21 cellular contexts compared by ENCODE assay signal in the genomic region with DNA sequence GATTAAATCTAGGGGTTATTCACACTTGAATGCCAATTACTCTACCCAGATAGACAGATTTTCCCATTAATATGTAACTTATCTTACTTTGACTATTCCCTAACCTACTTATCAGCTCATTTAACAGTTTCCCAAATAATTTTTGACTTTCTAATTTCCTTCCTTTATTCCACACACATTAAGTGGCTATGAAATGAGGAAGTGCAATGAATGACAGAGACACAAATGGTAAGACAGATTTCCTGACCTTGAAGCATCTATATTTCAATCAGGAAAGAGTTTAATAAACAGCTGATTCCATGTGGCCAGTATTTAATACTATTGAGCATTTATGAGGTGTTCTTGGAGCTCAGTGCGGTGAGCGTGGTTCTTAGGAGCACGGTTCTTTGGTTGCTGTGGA.
DNase-seq lines count a peak whose midpoint lies in the region; ATAC-seq, FAIRE-seq and TF ChIP-seq lines count a peak whose summit lies in the region.
"Had no signal": no experiment of that assay in that cellular context is flagged by ENCODE, and none has a peak within 500 bp of the region (broad histone marks: within the 10 kb centered on the region; RNA-seq: fewer than 3 reads in every experiment).

No MANE protein-coding gene starts in this region.

- intact Hi-C loops in K562 (cut with micrococcal nuclease): no loop called here

- H3K27me3 Mint-ChIP-seq in GM23338 (ENCODE audit: insufficient read depth, low read depth, poor library complexity) (no peaks in the 10 kb centered on the region), nephron (ENCODE audit: low read depth) (peaks cover 4% of the 10 kb centered on the region)
- peaks cover 19% of the 10 kb centered on the region for H3K27me3 Mint-ChIP-seq in stimulated activated naive CD8-positive, alpha-beta T cell treated with anti-CD3 and anti-CD28 coated beads, Interleukin-15, amount 100 ng/mL, for 72 hours

- H3K4me3 ChIP-seq in A549 (no peak overlapping the region), GM23338 (no peak overlapping the region), K562 (no peak overlapping the region)
- H3K4me3 ChIP-seq: cardiac muscle cell, psoas muscle, tibial artery had no signal

- TF ChIP-seq CTCF in A549 (IDR thresholded peaks at IDR 0.05): no peak
- no peak for TF ChIP-seq CTCF in GM23338 (conservative IDR thresholded peaks at IDR 0.05; ENCODE audit: low read depth in 2 of 2)
- no peak for TF ChIP-seq CTCF in K562 (IDR thresholded peaks at IDR 0.05 in 2 of 3, conservative IDR thresholded peaks at IDR 0.05 in 1 of 3; ENCODE audit: insufficient read depth in 2 of 3, low read depth in 1 of 3, low read length in 3 of 3)
- TF ChIP-seq CTCF in nephron (IDR thresholded peaks at IDR 0.05; ENCODE audit: unreplicated experiment in 3 of 3): no peak

- TF ChIP-seq RAD21 in A549 (conservative IDR thresholded peaks at IDR 0.05 in 1 of 2, IDR thresholded peaks at IDR 0.05 in 1 of 2) (no peak), K562 (CRISPR knock-in tag; conservative IDR thresholded peaks at IDR 0.05 in 1 of 2, IDR thresholded peaks at IDR 0.05 in 1 of 2) (no peak)

- H4K20me1 ChIP-seq in GM23338 (replicated peaks; ENCODE audit: insufficient read depth): no peaks in the 10 kb centered on the region
- no peaks in the 10 kb centered on the region for H4K20me1 ChIP-seq in K562 (replicated peaks; ENCODE audit: control insufficient read depth, insufficient read depth, low read length)

- H3K27ac Mint-ChIP-seq in GM23338 (peak overlapping the region; percentile 90), nephron (peak overlapping the region in 2 of 3 experiments; percentile 12 to 62)
- H3K27ac Mint-ChIP-seq in stimulated activated naive CD8-positive, alpha-beta T cell treated with anti-CD3 and anti-CD28 coated beads, Interleukin-15, amount 100 ng/mL, for 72 hours: no peak overlapping the region
- H3K27ac Mint-ChIP-seq: CD14-positive monocyte had no signal

- TF ChIP-seq EP300 in A549 (IDR thresholded peaks at IDR 0.05) (no peak), K562 (IDR thresholded peaks at IDR 0.05; ENCODE audit: low read length) (no peak)

- H2AFZ ChIP-seq in GM23338: peak overlapping the region; percentile 2; the same call in 1 of the 2 replicates
- no peak overlapping the region for H2AFZ ChIP-seq in K562 (ENCODE audit: low read depth, low read length)

- H3K9me3 Mint-ChIP-seq in GM23338 (no peaks in the 10 kb centered on the region), nephron (no peaks in the 10 kb centered on the region)
- H3K9me3 Mint-ChIP-seq in stimulated activated naive CD8-positive, alpha-beta T cell treated with anti-CD3 and anti-CD28 coated beads, Interleukin-15, amount 100 ng/mL, for 72 hours: no peaks in the 10 kb centered on the region
- H3K9me3 Mint-ChIP-seq: CD14-positive monocyte, H9 had no signal

- H3K9me1 ChIP-seq in K562 (ENCODE audit: control insufficient read depth, insufficient read depth, low read length): no peaks in the 10 kb centered on the region

- no peak overlapping the region for H3K9ac ChIP-seq in K562 (ENCODE audit: insufficient read depth in 1 of 2, low read depth in 2 of 2, low read length in 2 of 2)

- no peaks in the 10 kb centered on the region for H3K27me3 ChIP-seq in GM23338 (ENCODE audit: insufficient read depth)
- H3K27me3 ChIP-seq in K562 (ENCODE audit: control insufficient read depth in 2 of 2, insufficient read depth in 2 of 2, low read length in 2 of 2): peaks cover 0 to 2% of the 10 kb centered on the region in 2 experiments; a peak in 2 of 5 replicates
- H3K27me3 ChIP-seq: cardiac muscle cell, tibial artery had no signal

- FAIRE-seq in A549 (lab: Jason Lieb, UNC): no peak
- FAIRE-seq in K562 (lab: Jason Lieb, UNC): no peak

- H3K4me1 Mint-ChIP-seq in GM23338: peaks cover 10% of the 10 kb centered on the region; the same call in 2 of the 3 replicates
- H3K4me1 Mint-ChIP-seq in nephron: peaks cover 30% of the 10 kb centered on the region
- H3K4me1 Mint-ChIP-seq in stimulated activated naive CD8-positive, alpha-beta T cell treated with anti-CD3 and anti-CD28 coated beads, Interleukin-15, amount 100 ng/mL, for 72 hours: no peaks in the 10 kb centered on the region
- H3K4me1 Mint-ChIP-seq: CD14-positive monocyte had no signal

- DNase-seq in A549 (ENCODE audit: low read depth in 1 of 2, low spot score in 1 of 2): no peak
- DNase-seq in GM23338 (ENCODE audit: low spot score): no peak
- no peak for DNase-seq in K562 (ENCODE audit: extremely low read depth in 1 of 4, low spot score in 3 of 4)
- no peak for DNase-seq in caudate nucleus (lab: John Stamatoyannopoulos, UW)
- no peak for DNase-seq in NCI-H1105 (lab: John Stamatoyannopoulos, UW)
- DNase-seq in stimulated activated naive CD8-positive, alpha-beta T cell treated with anti-CD3 and anti-CD28 coated beads, Interleukin-15, amount 100 ng/mL, for 72 hours: no peak
- DNase-seq: activated T-cell treated with anti-CD3 and anti-CD28 coated beads, Interleukin-2, amount 50 U/mL, for 1 hour; DMS 273 treated with DMSO at 0.1 percent for 48 hours; H9; left ventricle myocardium superior; MV-4-11; NCI-H187; NCI-H2227 treated with DMSO at 0.1 percent for 48 hours; psoas muscle; stimulated activated CD4-positive, alpha-beta T cell treated with anti-CD3 and anti-CD28 coated beads, Interleukin-2, amount 100 ng/mL, for 48 hours; stimulated activated naive CD4-positive, alpha-beta T cell treated with Interleukin-2 at 50 U/mL for 16 hours; tibial artery had no signal

- no peaks in the 10 kb centered on the region for H3K36me3 ChIP-seq in GM23338 (ENCODE audit: insufficient read depth)
- no peaks in the 10 kb centered on the region for H3K36me3 ChIP-seq in K562 (ENCODE audit: control insufficient read depth, insufficient read depth, low read length)
- H3K36me3 ChIP-seq: cardiac muscle cell, tibial artery had no signal

- POLR2A ChIA-PET in A549 (lab: Yijun Ruan, JAX) (no interaction called here), K562 (lab: Yijun Ruan, JAX) (interaction anchor here (0.6 to 0.8 kb wide), 2 partner anchors 8 to 116 kb away, joined by 3 to 4 read pairs; no protein-coding TSS in a partner anchor)

- H3K4me2 ChIP-seq in A549 (peak overlapping the region; percentile 45; the same call in 2 of the 3 replicates), GM23338 (no peak overlapping the region), K562 (ENCODE audit: insufficient read depth, low read length) (no peak overlapping the region)

- CTCF ChIA-PET in A549 (lab: Yijun Ruan, JAX) (interaction anchor here (0.7 to 1.5 kb wide), 7 partner anchors 10 to 302 kb away, joined by 3 to 6 read pairs (median 3); no protein-coding TSS in a partner anchor), K562 (lab: Yijun Ruan, JAX; ENCODE audit: low intra/inter-chr PET ratio) (no interaction called here)

- ATAC-seq in A549 (no peak), GM23338 (no peak), K562 (no peak), HG03342 (IDR thresholded peaks at IDR 0.05; ENCODE audit: unreplicated experiment) (no peak)
- ATAC-seq in stimulated activated naive CD8-positive, alpha-beta T cell treated with anti-CD3 and anti-CD28 coated beads, Interleukin-15, amount 100 ng/mL, for 72 hours: no peak
- ATAC-seq: left ventricle myocardium superior, psoas muscle had no signal

- H3K79me2 ChIP-seq in GM23338 (replicated peaks; ENCODE audit: insufficient read depth): no peaks in the 10 kb centered on the region
- H3K79me2 ChIP-seq in K562 (ENCODE audit: control insufficient read depth, insufficient read depth, low read length): no peaks in the 10 kb centered on the region

- in situ Hi-C loops in K562 (cut with MboI): no loop called here

- peaks cover 14% of the 10 kb centered on the region for H3K4me1 ChIP-seq in A549
- H3K4me1 ChIP-seq in GM23338 (ENCODE audit: insufficient read depth): 0 out of 2 replicates have a peak, but pooled peaks cover 3% of the 10 kb centered on the region
- H3K4me1 ChIP-seq in K562 (replicated peaks in 1 of 2; ENCODE audit: control insufficient read depth in 2 of 2, insufficient read depth in 2 of 2, low read length in 2 of 2): peaks cover 0 to 13% of the 10 kb centered on the region in 2 experiments; a peak in 2 of 5 replicates
- H3K4me1 ChIP-seq: psoas muscle, tibial artery had no signal

- no peaks in the 10 kb centered on the region for H3F3A ChIP-seq in GM23338 (replicated peaks; ENCODE audit: low read depth)

- H3K36me3 Mint-ChIP-seq in GM23338 (ENCODE audit: low read depth) (no peaks in the 10 kb centered on the region), nephron (ENCODE audit: low read depth) (no peaks in the 10 kb centered on the region)
- H3K36me3 Mint-ChIP-seq: CD14-positive monocyte had no signal

- no TSS peak for BruUV-seq in K562 (replicated peaks; lab: Mats Ljungman, UMichigan)

- 95% methylated on average over 3 of the region's 3 CpGs for whole genome bisulfite sequencing in A549 (ENCODE audit: missing lambda C conversion rate)
- 92% methylated on average over 3 of the region's 3 CpGs for WGBS in K562 (ENCODE audit: insufficient coverage, low coverage, missing lambda C conversion rate)

- H3K4me3 Mint-ChIP-seq in GM23338 (no peak overlapping the region), nephron (no peak overlapping the region)
- H3K4me3 Mint-ChIP-seq in stimulated activated naive CD8-positive, alpha-beta T cell treated with anti-CD3 and anti-CD28 coated beads, Interleukin-15, amount 100 ng/mL, for 72 hours: no peak overlapping the region
- H3K4me3 Mint-ChIP-seq: CD14-positive monocyte, H9 had no signal

- no peaks in the 10 kb centered on the region for H3K9me2 ChIP-seq in GM23338 (ENCODE audit: insufficient read depth)

- H3K27ac ChIP-seq in A549: peak overlapping the region; percentile 70 to 72
- no peak overlapping the region for H3K27ac ChIP-seq in GM23338 (ENCODE audit: low read depth)
- H3K27ac ChIP-seq in K562 (ENCODE audit: extremely low read depth, low read depth, low read length): no peak overlapping the region
- no peak overlapping the region for H3K27ac ChIP-seq in caudate nucleus (ENCODE audit: low read depth, low read length)
- H3K27ac ChIP-seq: cardiac muscle cell, psoas muscle, tibial artery had no signal

- TF ChIP-seq POLR2A in A549 (IDR thresholded peaks at IDR 0.05; ENCODE audit: low read length) (no peak), K562 (conservative IDR thresholded peaks at IDR 0.05) (no peak)

- peaks cover 2% of the 10 kb centered on the region; the same call in 1 of the 3 replicates for H3K9me3 ChIP-seq in A549
- no peaks in the 10 kb centered on the region for H3K9me3 ChIP-seq in K562 (replicated peaks; ENCODE audit: control insufficient read depth, insufficient read depth, low read depth, low read length)
- H3K9me3 ChIP-seq: psoas muscle, tibial artery had no signal

TF ChIP-seq in A549, 52 proteins besides CTCF, POLR2A, EP300 and RAD21 (continues in another document):
- TF ChIP-seq HOXB13 (CRISPR knock-in tag; IDR thresholded peaks at IDR 0.05; ENCODE audit: low read depth) (no peak), GATA3 (IDR thresholded peaks at IDR 0.05; ENCODE audit: borderline replicate concordance) (no peak)

Comparison
In these comparisons a context has a peak if more than half of its experiments do, and no peak if none do; other contexts are left out.
1. H3K27ac ChIP-seq: peak in A549 (2 of 2); none in GM23338 (single experiment), K562 (single experiment) and caudate nucleus (single experiment).
2. H3K27ac Mint-ChIP-seq: peak in GM23338 (single experiment) and nephron (2 of 3); none in stimulated activated naive CD8-positive, alpha-beta T cell treated with anti-CD3 and anti-CD28 coated beads, Interleukin-15, amount 100 ng/mL, for 72 hours (0 of 2).